11 cellular contexts compared by ENCODE assay signal in genomic region chr5:125200842-125201373, GRCh38.
A peak's percentile ranks its signal among the peaks of the same experiment; 100 is the strongest.
DNase-seq lines count a peak whose midpoint lies in the region; ATAC-seq, FAIRE-seq and TF ChIP-seq lines count a peak whose summit lies in the region.
"Had no signal": no experiment of that assay in that cellular context is flagged by ENCODE, and none has a peak within 500 bp of the region (broad histone marks: within the 10 kb centered on the region; RNA-seq: fewer than 3 reads in every experiment).

No MANE protein-coding gene starts in this region.

- H3K27ac Mint-ChIP-seq in neural progenitor cell, result peak overlapping the region; percentile 98
- H3K27ac Mint-ChIP-seq: activated T-cell treated with anti-CD3 and anti-CD28 coated beads, Interleukin-2, amount 50 U/mL, for 24 hours; CD4-positive, CD25-positive, alpha-beta regulatory T cell; T-helper 1 cell treated with Interleukin-12 subunit alpha and Interleukin-12 subunit beta and Interleukin-4 antibody, amounts not matched to agents 30 μg/mL and 1 μg/mL, for 36 hours had no signal

- CTCF ChIA-PET in IMR-90 (lab: Yijun Ruan, JAX), result interaction anchor here (1.1 to 1.4 kb wide), 2 partner anchors 11 to 15 kb away, joined by 3 to 5 read pairs; no protein-coding TSS in a partner anchor

- peak overlapping the region in 1 of 2 experiments; percentile 15; a peak in 1 of 4 replicates for H4K8ac ChIP-seq in IMR-90 (ENCODE audit: low read depth in 2 of 2, low read length in 2 of 2)

- no peak overlapping the region for H2BK15ac ChIP-seq in IMR-90 (ENCODE audit: low read depth, low read length)

- H2AK9ac ChIP-seq in IMR-90 (replicated peaks; ENCODE audit: low read depth, low read length, poor library complexity), result no peak overlapping the region

- H4K5ac ChIP-seq in IMR-90 (ENCODE audit: low read depth, low read length), result no peak overlapping the region

- H3K4me2 ChIP-seq in IMR-90 (ENCODE audit: low read depth, low read length) (peak overlapping the region; percentile 18; the same call in 1 of the 2 replicates), neural progenitor cell (peak overlapping the region; percentile 76)

- TF ChIP-seq CTCF in AG10803 (conservative IDR thresholded peaks at IDR 0.05; ENCODE audit: low read length), result no peak
- TF ChIP-seq CTCF in IMR-90 (conservative IDR thresholded peaks at IDR 0.05; ENCODE audit: low read depth, low read length), result no peak
- TF ChIP-seq CTCF in epithelial cell of proximal tubule (conservative IDR thresholded peaks at IDR 0.05; ENCODE audit: low read depth, low read length), result no peak
- no peak for TF ChIP-seq CTCF in neural progenitor cell (IDR thresholded peaks at IDR 0.05)
- no peak for TF ChIP-seq CTCF in D721Med (IDR thresholded peaks at IDR 0.05; ENCODE audit: insufficient read depth, missing control alignments)

- no CpG with 5 or more reads among the region's 7 CpGs for WGBS in IMR-90 (ENCODE audit: extremely low coverage in 2 of 2, insufficient read length in 1 of 2), 2 experiments

- H2AFZ ChIP-seq in IMR-90 (replicated peaks; ENCODE audit: low read length, poor library complexity), result peak overlapping the region; percentile 79
- peak overlapping the region; percentile 89 for H2AFZ ChIP-seq in neural progenitor cell (replicated peaks)

- H3F3A ChIP-seq in neural progenitor cell (ENCODE audit: low read depth), result peaks cover 47% of the 10 kb centered on the region

- no peak for FAIRE-seq in D721Med (lab: Jason Lieb, UNC)

- POLR2A ChIA-PET in IMR-90 (lab: Charles Lee; ENCODE audit: unreplicated experiment), result interaction anchor here (0.6 kb wide), 1 partner anchor 12 kb away, joined by 11 read pairs; no protein-coding TSS in a partner anchor

- H4K91ac ChIP-seq in IMR-90 (ENCODE audit: insufficient read depth, low read depth, low read length), result no peak overlapping the region

- H4K20me1 ChIP-seq in IMR-90 (ENCODE audit: insufficient read depth, low read length) (no peaks in the 10 kb centered on the region), neural progenitor cell (ENCODE audit: low read depth) (no peaks in the 10 kb centered on the region)

- no peaks in the 10 kb centered on the region for H3K9me1 ChIP-seq in IMR-90 (ENCODE audit: insufficient read depth, low read length)

- H3K9ac ChIP-seq in IMR-90 (ENCODE audit: low read depth, low read length) (no peak overlapping the region), neural progenitor cell (no peak overlapping the region)

- intact Hi-C loops in IMR-90 (cut with micrococcal nuclease), result no loop called here

- in situ Hi-C loops in IMR-90 (cut with MboI; ENCODE audit: low sequenced_read_pairs), result no loop called here
- in situ Hi-C loops in G401 (cut with HindIII; ENCODE audit: low sequenced_read_pairs), result no loop called here

- no peak for TF ChIP-seq RAD21 in IMR-90 (IDR thresholded peaks at IDR 0.05; ENCODE audit: low read length)

- H2AK5ac ChIP-seq in IMR-90 (ENCODE audit: low read depth, low read length), result no peak overlapping the region

- H3K4ac ChIP-seq in IMR-90 (ENCODE audit: low read depth, low read length), result no peak overlapping the region

- H3K79me2 ChIP-seq in neural progenitor cell (ENCODE audit: low read depth), result no peaks in the 10 kb centered on the region

- dilution Hi-C loops in IMR-90 (cut with HindIII; ENCODE audit: low sequenced_read_pairs, unreplicated experiment), result no loop called here

- H3K27ac ChIP-seq in IMR-90 (ENCODE audit: insufficient read depth, low read length) (no peak overlapping the region), neural progenitor cell (peak overlapping the region; percentile 61)

- H3K4me1 ChIP-seq in IMR-90 (ENCODE audit: control insufficient read depth, insufficient read depth, low read length) (peaks cover 5% of the 10 kb centered on the region), neural progenitor cell (peaks cover 56% of the 10 kb centered on the region)

- no peak overlapping the region for H2BK5ac ChIP-seq in IMR-90 (ENCODE audit: low read depth, low read length, poor library complexity, severe bottlenecking)

- H3K79me1 ChIP-seq in IMR-90 (ENCODE audit: low read depth in 1 of 2, low read length in 2 of 2), result no peaks in the 10 kb centered on the region

- H2BK20ac ChIP-seq in IMR-90 (ENCODE audit: low read depth, low read length), result no peak overlapping the region; the same call in 1 of the 2 replicates

- no peak for DNase-seq in AG10803 (ENCODE audit: low read depth)
- DNase-seq in IMR-90, result no peak
- DNase-seq in epithelial cell of proximal tubule (ENCODE audit: low read depth), result no peak
- no peak for DNase-seq in neural progenitor cell (ENCODE audit: low spot score)
- no peak for DNase-seq in D721Med (ENCODE audit: insufficient read length, low spot score)
- no peak for DNase-seq in effector CD4-positive, alpha-beta T cell
- no peak for DNase-seq in G401 (ENCODE audit: low spot score)
- no peak for DNase-seq in epidermal melanocyte (ENCODE audit: insufficient read length, low spot score)
- DNase-seq: activated T-cell treated with anti-CD3 and anti-CD28 coated beads, Interleukin-2, amount 50 U/mL, for 24 hours; CD4-positive, CD25-positive, alpha-beta regulatory T cell had no signal

- H3K56ac ChIP-seq in IMR-90 (ENCODE audit: extremely low read depth, insufficient read depth, low read length), result no peak overlapping the region

- H3K4me1 Mint-ChIP-seq in neural progenitor cell, result peaks cover 77% of the 10 kb centered on the region
- H3K4me1 Mint-ChIP-seq: CD4-positive, CD25-positive, alpha-beta regulatory T cell had no signal

- H3K9me3 Mint-ChIP-seq in neural progenitor cell, result peaks cover under 1% of the 10 kb centered on the region

- TF ChIP-seq POLR2A in IMR-90 (IDR thresholded peaks at IDR 0.05; ENCODE audit: low read depth, low read length), result no peak

- no TSS peak for BruUV-seq in IMR-90 (replicated peaks; lab: Mats Ljungman, UMichigan)

- H3K36me3 Mint-ChIP-seq in neural progenitor cell, result no peaks in the 10 kb centered on the region
- H3K36me3 Mint-ChIP-seq: CD4-positive, CD25-positive, alpha-beta regulatory T cell had no signal

- H3K9me3 ChIP-seq in IMR-90 (ENCODE audit: control insufficient read depth, insufficient read depth, low read length) (no peaks in the 10 kb centered on the region), neural progenitor cell (ENCODE audit: low read depth) (no peaks in the 10 kb centered on the region)

- H3K27me3 Mint-ChIP-seq in neural progenitor cell (ENCODE audit: insufficient read depth, low read depth), result no peaks in the 10 kb centered on the region
- H3K27me3 Mint-ChIP-seq: activated T-cell treated with anti-CD3 and anti-CD28 coated beads, Interleukin-2, amount 50 U/mL, for 24 hours; CD4-positive, CD25-positive, alpha-beta regulatory T cell had no signal

- peak overlapping the region; percentile 44 for H3K4me3 ChIP-seq in AG10803 (ENCODE audit: low read length)
- H3K4me3 ChIP-seq in IMR-90 (ENCODE audit: insufficient read depth, low read depth, low read length), result no peak overlapping the region
- peak overlapping the region; percentile 39 for H3K4me3 ChIP-seq in epithelial cell of proximal tubule (ENCODE audit: low read depth, low read length)
- peak overlapping the region; percentile 23 for H3K4me3 ChIP-seq in neural progenitor cell

- H3K18ac ChIP-seq in IMR-90 (ENCODE audit: low read depth, low read length), result no peak overlapping the region

- H3K23ac ChIP-seq in IMR-90 (ENCODE audit: low read depth, low read length), result 0 out of 2 replicates have a peak overlapping the region, but pooled peaks have one; percentile 2

- no peak for ATAC-seq in IMR-90 (ENCODE audit: low read depth)

- peak overlapping the region; percentile 5; the same call in 1 of the 2 replicates for H2BK120ac ChIP-seq in IMR-90 (ENCODE audit: low read depth, low read length)

- 0 out of 2 replicates have a peak overlapping the region, but pooled peaks have one; percentile 36 for H3K14ac ChIP-seq in IMR-90 (replicated peaks; ENCODE audit: low read depth, low read length)

- H3K27me3 ChIP-seq in IMR-90 (ENCODE audit: control insufficient read depth, insufficient read depth, low read length) (no peaks in the 10 kb centered on the region), neural progenitor cell (no peaks in the 10 kb centered on the region)

- peak overlapping the region; percentile 84 for H3K4me3 Mint-ChIP-seq in neural progenitor cell
- H3K4me3 Mint-ChIP-seq: activated T-cell treated with anti-CD3 and anti-CD28 coated beads, Interleukin-2, amount 50 U/mL, for 24 hours; CD4-positive, CD25-positive, alpha-beta regulatory T cell had no signal

- no peaks in the 10 kb centered on the region for H3K36me3 ChIP-seq in IMR-90 (ENCODE audit: control insufficient read depth, insufficient read depth, low read length)
- no peaks in the 10 kb centered on the region for H3K36me3 ChIP-seq in neural progenitor cell

TF ChIP-seq in IMR-90, 13 proteins besides CTCF, POLR2A, EP300 and RAD21 (continues in another document):
- TF ChIP-seq ELK1 (IDR thresholded peaks at IDR 0.05; ENCODE audit: borderline replicate concordance, low read depth, low read length) (no peak), MAFK (IDR thresholded peaks at IDR 0.05; ENCODE audit: low read depth, low read length) (no peak), FOS (IDR thresholded peaks at IDR 0.05; ENCODE audit: low read depth, low read length) (no peak), SMC3 (IDR thresholded peaks at IDR 0.05; ENCODE audit: low read depth, low read length) (no peak), CEBPB (IDR thresholded peaks at IDR 0.05; ENCODE audit: low read depth, low read length) (no peak), CHD1 (IDR thresholded peaks at IDR 0.05; ENCODE audit: low read depth, low read length) (no peak), BHLHE40 (IDR thresholded peaks at IDR 0.05; ENCODE audit: low read depth, low read length) (no peak), MAZ (IDR thresholded peaks at IDR 0.05; ENCODE audit: borderline replicate concordance, low read depth, low read length) (no peak), RCOR1 (IDR thresholded peaks at IDR 0.05; ENCODE audit: insufficient replicate concordance, low read length) (no peak), NFE2L2 (IDR thresholded peaks at IDR 0.05; ENCODE audit: low read depth, low read length) (no peak), RFX5 (IDR thresholded peaks at IDR 0.05; ENCODE audit: low read depth, low read length) (no peak), MXI1 (IDR thresholded peaks at IDR 0.05; ENCODE audit: borderline replicate concordance, low read depth, low read length) (no peak)
